Comparison of ENCODE assay signal across 9 cellular contexts in genomic region chr2:169732583-169733358, GRCh38. TPM values are rescaled to one million over a fixed set of nuclear protein-coding genes. Genes with fewer than 3 reads are reported as not detected.
A peak's percentile ranks its signal among the peaks of the same experiment; 100 is the strongest.
DNase-seq lines count a peak whose midpoint lies in the region; ATAC-seq, FAIRE-seq and TF ChIP-seq lines count a peak whose summit lies in the region.
"Had no signal": no experiment of that assay in that cellular context is flagged by ENCODE, and none has a peak within 500 bp of the region (broad histone marks: within the 10 kb centered on the region; RNA-seq: fewer than 3 reads in every experiment).

No MANE protein-coding gene starts in this region.

- no peak overlapping the region for H3K27ac ChIP-seq in neural progenitor cell

- peak overlapping the region; percentile 83 for H2AFZ ChIP-seq in neural progenitor cell (replicated peaks)

- no peak for ATAC-seq in HG02610 (IDR thresholded peaks at IDR 0.05; ENCODE audit: unreplicated experiment)

- TF ChIP-seq CTCF in epithelial cell of proximal tubule (conservative IDR thresholded peaks at IDR 0.05; ENCODE audit: low read depth, low read length): no peak
- no peak for TF ChIP-seq CTCF in neural progenitor cell (IDR thresholded peaks at IDR 0.05)
- TF ChIP-seq CTCF in D721Med (IDR thresholded peaks at IDR 0.05; ENCODE audit: insufficient read depth, missing control alignments): no peak

- H4K20me1 ChIP-seq in neural progenitor cell (ENCODE audit: low read depth): peaks cover 30% of the 10 kb centered on the region

- H3K9ac ChIP-seq in ES-I3 (ENCODE audit: low read depth, low read length) (peak overlapping the region; percentile 72; the same call in 1 of the 2 replicates), neural progenitor cell (no peak overlapping the region)

- FAIRE-seq in D721Med (lab: Jason Lieb, UNC): no peak

- H3K4me1 ChIP-seq in ES-I3 (ENCODE audit: insufficient read depth, low read length) (peaks cover 15% of the 10 kb centered on the region), neural progenitor cell (peaks cover 28% of the 10 kb centered on the region)

- H3K36me3 ChIP-seq in ES-I3 (ENCODE audit: insufficient read depth, low read length) (no peaks in the 10 kb centered on the region), neural progenitor cell (no peaks in the 10 kb centered on the region)

- DNase-seq in OCI-M1 (lab: John Stamatoyannopoulos, UW) (peak; percentile 47), epithelial cell of proximal tubule (ENCODE audit: low read depth) (no peak), neural progenitor cell (ENCODE audit: low spot score) (no peak), D721Med (ENCODE audit: insufficient read length, low spot score) (no peak), NCI-H1048 (lab: John Stamatoyannopoulos, UW) (no peak)
- no peak for DNase-seq in stimulated activated CD4-positive, alpha-beta T cell treated with anti-CD3 and anti-CD28 coated beads, Interleukin-12 subunit alpha, Interleukin-12 subunit beta, amount 100 ng/mL, for 4 hours

- H3F3A ChIP-seq in neural progenitor cell (ENCODE audit: low read depth): peaks cover 24% of the 10 kb centered on the region

- peak overlapping the region; percentile 97 for H3K4me3 Mint-ChIP-seq in neural progenitor cell

- peak overlapping the region; percentile 83 for H3K4me2 ChIP-seq in neural progenitor cell

- peaks cover 19% of the 10 kb centered on the region for H3K27me3 ChIP-seq in neural progenitor cell

- peaks cover 35% of the 10 kb centered on the region for H3K79me2 ChIP-seq in neural progenitor cell (ENCODE audit: low read depth)

- H3K4me1 Mint-ChIP-seq in neural progenitor cell: peaks cover 32% of the 10 kb centered on the region

- H3K9me3 Mint-ChIP-seq in neural progenitor cell: no peaks in the 10 kb centered on the region

- peaks cover 4% of the 10 kb centered on the region for H3K27me3 Mint-ChIP-seq in neural progenitor cell (ENCODE audit: insufficient read depth, low read depth)

- H3K4me3 ChIP-seq in epithelial cell of proximal tubule (ENCODE audit: low read depth, low read length) (peak overlapping the region; percentile 71), neural progenitor cell (peak overlapping the region; percentile 94)

- peaks cover 8% of the 10 kb centered on the region for H3K36me3 Mint-ChIP-seq in neural progenitor cell

- H3K27ac Mint-ChIP-seq in neural progenitor cell: peak overlapping the region; percentile 97

- H3K9me3 ChIP-seq in ES-I3 (ENCODE audit: control insufficient read depth, insufficient read depth, low read length) (no peaks in the 10 kb centered on the region), neural progenitor cell (ENCODE audit: low read depth) (no peaks in the 10 kb centered on the region)

RNA-seq across cellular contexts. Expression of gene KLHL23, which starts 0.9 kb away (rescaled TPM):
- 19.1 and 28.1 TPM in 2 replicates for total RNA-seq in epithelial cell of proximal tubule
- 72.4 and 107 TPM in 2 replicates for total RNA-seq in neural progenitor cell (ENCODE audit: low replicate concordance)

RNA-seq across cellular contexts. Expression of gene PHOSPHO2, which starts 38.5 kb away (rescaled TPM):
- total RNA-seq in epithelial cell of proximal tubule (1.4 and 3.6 TPM in 2 replicates), neural progenitor cell (ENCODE audit: low replicate concordance) (9.2 and 16.8 TPM in 2 replicates)

RNA-seq across cellular contexts. Expression of gene CFAP210, which starts 38.6 kb away (rescaled TPM):
- total RNA-seq in epithelial cell of proximal tubule (0.14 TPM in 1 of 2 replicates, not detected in the other), neural progenitor cell (ENCODE audit: low replicate concordance) (1.2 and 2.5 TPM in 2 replicates)
- total RNA-seq: M059J had no signal
